ENCODE assay signal across 1 cellular context in genomic region chr1:89887270-89887669, GRCh38.
TF ChIP-seq lines count a peak whose summit lies in the region.

No MANE protein-coding gene starts in this region.

TF ChIP-seq in liver, 16 proteins besides CTCF, POLR2A, EP300 and RAD21 (continued from another document):
- TF ChIP-seq REST (IDR thresholded peaks at IDR 0.05) (no peak), HNF4G (IDR thresholded peaks at IDR 0.05) (peak; percentile 83)
TF ChIP-seq in liver: peak in this region for 8.
